Comparison of ENCODE assay signal across 19 cellular contexts in genomic region chr6:47836639-47837038, GRCh38. TPM values are rescaled to one million over a fixed set of nuclear protein-coding genes. Genes with fewer than 3 reads are reported as not detected.
DNase-seq lines count a peak whose midpoint lies in the region; ATAC-seq and TF ChIP-seq lines count a peak whose summit lies in the region.
"Had no signal": no experiment of that assay in that cellular context is flagged by ENCODE, and none has a peak within 500 bp of the region (broad histone marks: within the 10 kb centered on the region; RNA-seq: fewer than 3 reads in every experiment).

No MANE protein-coding gene starts in this region.

- TF ChIP-seq POLR2A in testis (IDR thresholded peaks at IDR 0.05) (no peak), vagina (IDR thresholded peaks at IDR 0.05) (no peak)

- peak; percentile 53 for ATAC-seq in GM18861 (IDR thresholded peaks at IDR 0.05; ENCODE audit: unreplicated experiment)
- peak; percentile 61 for ATAC-seq in HG02981 (IDR thresholded peaks at IDR 0.05; ENCODE audit: unreplicated experiment)
- ATAC-seq in activated T-cell treated with anti-CD3 and anti-CD28 coated beads, Interleukin-2, amount 50 U/mL, for 72 hours (replicated peaks in 1 of 2): peak; percentile 62 to 77
- ATAC-seq in GM19324 (IDR thresholded peaks at IDR 0.05; ENCODE audit: low FRiP score, unreplicated experiment): no peak
- ATAC-seq: K562 had no signal

- no peak overlapping the region for H3K27ac Mint-ChIP-seq in Calu3 (ENCODE audit: unreplicated experiment)
- no peak overlapping the region for H3K27ac Mint-ChIP-seq in activated T-cell treated with anti-CD3 and anti-CD28 coated beads, Interleukin-2, amount 50 U/mL, for 72 hours
- H3K27ac Mint-ChIP-seq: activated naive CD8-positive, alpha-beta T cell treated with anti-CD3 and anti-CD28 coated beads, Interleukin-2, amount 10 ng/mL, durations not matched to agents 7 days and 5 days had no signal

- H3K4me1 Mint-ChIP-seq in Calu3 (ENCODE audit: low read depth, unreplicated experiment): peaks cover 13% of the 10 kb centered on the region
- peaks cover 13% of the 10 kb centered on the region for H3K4me1 Mint-ChIP-seq in activated T-cell treated with anti-CD3 and anti-CD28 coated beads, Interleukin-2, amount 50 U/mL, for 72 hours (ENCODE audit: low read depth)
- H3K4me1 Mint-ChIP-seq: activated naive CD8-positive, alpha-beta T cell treated with anti-CD3 and anti-CD28 coated beads, Interleukin-2, amount 10 ng/mL, durations not matched to agents 7 days and 5 days had no signal

- H3K36me3 ChIP-seq in testis (ENCODE audit: low read depth, missing control alignments) (no peaks in the 10 kb centered on the region), vagina (no peaks in the 10 kb centered on the region)
- H3K36me3 ChIP-seq: WERI-Rb-1 had no signal

- H3K4me3 Mint-ChIP-seq in Calu3 (ENCODE audit: low read depth, unreplicated experiment): no peak overlapping the region
- no peak overlapping the region for H3K4me3 Mint-ChIP-seq in activated T-cell treated with anti-CD3 and anti-CD28 coated beads, Interleukin-2, amount 50 U/mL, for 72 hours
- H3K4me3 Mint-ChIP-seq: activated naive CD8-positive, alpha-beta T cell treated with anti-CD3 and anti-CD28 coated beads, Interleukin-2, amount 10 ng/mL, durations not matched to agents 7 days and 5 days had no signal

- 93 to 96% methylated on average over 1 of the region's 1 CpG for WGBS in testis, 2 donors

- BruUV-seq in Calu3 (replicated peaks; lab: Mats Ljungman, UMichigan): no TSS peak

- H3K27ac ChIP-seq in testis (no peak overlapping the region), vagina (no peak overlapping the region)
- H3K27ac ChIP-seq: PC-9, WERI-Rb-1 had no signal

- H3K4me3 ChIP-seq in testis (no peak overlapping the region), vagina (no peak overlapping the region)
- H3K4me3 ChIP-seq: K562, PC-9, smooth muscle cell had no signal

- peaks cover 3% of the 10 kb centered on the region for H3K27me3 Mint-ChIP-seq in Calu3 (ENCODE audit: unreplicated experiment)
- peaks cover 36% of the 10 kb centered on the region for H3K27me3 Mint-ChIP-seq in activated T-cell treated with anti-CD3 and anti-CD28 coated beads, Interleukin-2, amount 50 U/mL, for 72 hours (ENCODE audit: low read depth)

- intact Hi-C loops in Calu3 (cut with micrococcal nuclease; ENCODE audit: unreplicated experiment) (no loop called here), testis (cut with DNase I; ENCODE audit: low total_unique reads) (no loop called here), vagina (cut with DNase I) (no loop called here)

- H3K4me1 ChIP-seq in testis: no peaks in the 10 kb centered on the region
- H3K4me1 ChIP-seq in vagina: no peaks in the 10 kb centered on the region

- H3K27me3 ChIP-seq in testis (no peaks in the 10 kb centered on the region), vagina (no peaks in the 10 kb centered on the region)

- no peaks in the 10 kb centered on the region for H3K9me3 ChIP-seq in testis
- H3K9me3 ChIP-seq in vagina: no peaks in the 10 kb centered on the region

- TF ChIP-seq CTCF in Calu3 (IDR thresholded peaks at IDR 0.05; ENCODE audit: unreplicated experiment): no peak
- no peak for TF ChIP-seq CTCF in testis (IDR thresholded peaks at IDR 0.05)
- TF ChIP-seq CTCF in vagina (IDR thresholded peaks at IDR 0.05): no peak

- DNase-seq in Calu3 (peak; percentile 10), testis (no peak), NCI-H446 (lab: John Stamatoyannopoulos, UW) (no peak), vagina (ENCODE audit: extremely low spot score in 2 of 2) (no peak)
- peak in 1 of 2 donors; percentile 1 for DNase-seq in activated T-cell treated with anti-CD3 and anti-CD28 coated beads, Interleukin-2, amount 50 U/mL, for 72 hours
- DNase-seq: activated naive CD8-positive, alpha-beta T cell treated with anti-CD3 and anti-CD28 coated beads, Interleukin-2, amount 10 ng/mL, durations not matched to agents 7 days and 5 days; cerebellar nuclear complex; kidney; NCI-H1417 treated with DMSO at 0.1 percent for 48 hours; NCI-H524; PC-9; WERI-Rb-1 had no signal

- CTCF ChIA-PET in Calu3 (lab: Charles Lee): no interaction called here

- no peaks in the 10 kb centered on the region for H3K36me3 Mint-ChIP-seq in Calu3 (ENCODE audit: insufficient read depth, unreplicated experiment)
- H3K36me3 Mint-ChIP-seq in activated T-cell treated with anti-CD3 and anti-CD28 coated beads, Interleukin-2, amount 50 U/mL, for 72 hours (ENCODE audit: insufficient read depth in 2 of 2): no peaks in the 10 kb centered on the region
- H3K36me3 Mint-ChIP-seq: activated naive CD8-positive, alpha-beta T cell treated with anti-CD3 and anti-CD28 coated beads, Interleukin-2, amount 10 ng/mL, durations not matched to agents 7 days and 5 days had no signal

- H3K9me3 Mint-ChIP-seq in Calu3 (ENCODE audit: low read depth, unreplicated experiment): no peaks in the 10 kb centered on the region
- peaks cover 0 to 4% of the 10 kb centered on the region in 2 donors for H3K9me3 Mint-ChIP-seq in activated T-cell treated with anti-CD3 and anti-CD28 coated beads, Interleukin-2, amount 50 U/mL, for 72 hours

RNA-seq across cellular contexts. Expression of gene OPN5, which starts 54.8 kb away (rescaled TPM):
- total RNA-seq in Calu3 (2022) (not detected in 2 replicates), testis (1 to 10 TPM; 6.3 to 7.3 TPM), vagina (not detected)
- total RNA-seq in activated T-cell treated with anti-CD3 and anti-CD28 coated beads, Interleukin-2, amount 50 U/mL, for 72 hours: not detected
- polyA plus RNA-seq in testis (ENCODE audit: insufficient read depth, low read depth, low replicate concordance): 17.3 TPM
- total RNA-seq: activated naive CD8-positive, alpha-beta T cell treated with anti-CD3 and anti-CD28 coated beads, Interleukin-2, amount 10 ng/mL, durations not matched to agents 7 days and 5 days; K562; mononuclear cell; omental fat pad; PC-9; smooth muscle cell had no signal
- polyA plus RNA-seq: K562, smooth muscle cell had no signal
